ENCODE assay signal across 2 cellular contexts in genomic region chr19:58586131-58586765, GRCh38.
TF ChIP-seq lines count a peak whose summit lies in the region.

No MANE protein-coding gene starts in this region.

TF ChIP-seq in IMR-90, 13 proteins besides CTCF, POLR2A, EP300 and RAD21:
- TF ChIP-seq ELK1 (IDR thresholded peaks at IDR 0.05; ENCODE audit: borderline replicate concordance, low read depth, low read length) (no peak), RFX5 (IDR thresholded peaks at IDR 0.05; ENCODE audit: low read depth, low read length) (no peak), NFE2L2 (IDR thresholded peaks at IDR 0.05; ENCODE audit: low read depth, low read length) (no peak), SMC3 (IDR thresholded peaks at IDR 0.05; ENCODE audit: low read depth, low read length) (no peak), MXI1 (IDR thresholded peaks at IDR 0.05; ENCODE audit: borderline replicate concordance, low read depth, low read length) (no peak), FOS (IDR thresholded peaks at IDR 0.05; ENCODE audit: low read depth, low read length) (no peak)

TF ChIP-seq in H1, 55 proteins besides CTCF, POLR2A, EP300 and RAD21:
- no peak for TF ChIP-seq TBP (IDR thresholded peaks at IDR 0.05; ENCODE audit: low read depth, low read length)
- no peak for TF ChIP-seq EGR1 (IDR thresholded peaks at IDR 0.05; ENCODE audit: borderline replicate concordance, low read depth, low read length)
